In the genomic region with DNA sequence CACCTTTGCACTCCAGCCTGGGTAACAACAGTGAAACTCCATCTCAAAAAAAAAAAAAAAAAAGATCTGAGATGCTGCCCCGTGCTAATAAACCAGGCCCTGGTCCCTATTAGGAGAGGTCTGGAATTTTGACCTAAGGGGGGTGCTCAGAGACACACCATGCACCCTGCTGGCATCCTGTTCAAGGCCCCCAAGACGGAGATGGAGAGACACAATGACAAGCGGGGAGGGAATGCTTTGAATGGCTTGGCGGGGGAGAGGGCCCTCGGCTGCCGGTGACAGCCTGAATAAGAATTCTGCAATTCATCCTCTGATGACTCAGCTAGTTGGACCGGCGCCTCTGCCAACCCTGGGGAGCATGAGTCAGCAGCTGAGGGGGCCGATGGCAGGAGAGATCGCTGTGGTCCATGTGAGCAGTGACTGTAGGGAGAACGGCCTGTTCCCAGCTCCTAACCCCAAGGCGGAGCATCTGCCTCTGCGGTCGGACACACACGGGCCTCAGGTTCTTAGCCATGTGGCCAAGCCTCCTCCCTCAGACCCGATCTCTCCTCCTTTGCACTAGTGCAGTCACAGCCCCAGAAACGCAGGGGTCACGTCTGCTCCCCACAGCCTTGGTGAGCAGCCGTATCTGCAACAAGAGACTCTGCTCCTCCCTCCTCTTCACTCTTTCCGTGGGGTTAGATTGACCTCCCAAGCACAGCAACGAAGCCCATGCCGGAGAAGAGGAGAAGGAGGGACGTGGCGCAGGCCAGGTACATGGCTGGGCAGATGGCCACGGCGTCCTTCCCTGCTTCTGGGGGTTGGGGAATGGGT, we compare ENCODE assay signal across 1 cellular context.
TF ChIP-seq lines count a peak whose summit lies in the region.

No MANE protein-coding gene starts in this region.

TF ChIP-seq in HepG2, 621 proteins besides CTCF, POLR2A, EP300 and RAD21 (continued from another document and continues in another):
- TF ChIP-seq ZNF318 (CRISPR knock-in tag; IDR thresholded peaks at IDR 0.05) (no peak), ZNF224 (CRISPR knock-in tag; IDR thresholded peaks at IDR 0.05) (no peak), ZNF772 (CRISPR knock-in tag; IDR thresholded peaks at IDR 0.05) (no peak), SMARCC2 (IDR thresholded peaks at IDR 0.05) (no peak), ZFY (CRISPR knock-in tag; IDR thresholded peaks at IDR 0.05) (peak; percentile 72), MIER3 (CRISPR knock-in tag; IDR thresholded peaks at IDR 0.05; ENCODE audit: borderline replicate concordance) (peak; percentile 50; the same call in 1 of the 2 replicates), ZNF234 (CRISPR knock-in tag; conservative IDR thresholded peaks at IDR 0.05) (no peak), HMGXB4 (CRISPR knock-in tag; IDR thresholded peaks at IDR 0.05; ENCODE audit: borderline replicate concordance in 1 of 2, low read depth in 1 of 2) (peak in 1 of 2 experiments; percentile 36; a peak in 1 of 4 replicates), PAX8 (CRISPR knock-in tag; IDR thresholded peaks at IDR 0.05; ENCODE audit: borderline replicate concordance) (no peak), ZMAT5 (CRISPR knock-in tag; IDR thresholded peaks at IDR 0.05; ENCODE audit: borderline replicate concordance, low read depth) (no peak), MAF1 (CRISPR knock-in tag; IDR thresholded peaks at IDR 0.05; ENCODE audit: borderline replicate concordance) (no peak), NR0B2 (CRISPR knock-in tag; IDR thresholded peaks at IDR 0.05) (no peak), AHR (CRISPR knock-in tag; IDR thresholded peaks at IDR 0.05) (no peak), KLF13 (CRISPR knock-in tag; IDR thresholded peaks at IDR 0.05) (no peak), ZNF777 (CRISPR knock-in tag; IDR thresholded peaks at IDR 0.05) (no peak), ZNF326 (CRISPR knock-in tag; IDR thresholded peaks at IDR 0.05; ENCODE audit: borderline replicate concordance) (no peak), ZNF12 (CRISPR knock-in tag; IDR thresholded peaks at IDR 0.05) (no peak), IRX3 (CRISPR knock-in tag; IDR thresholded peaks at IDR 0.05; ENCODE audit: borderline replicate concordance, low read depth) (no peak), PLRG1 (conservative IDR thresholded peaks at IDR 0.05) (no peak), NFKB2 (CRISPR knock-in tag; IDR thresholded peaks at IDR 0.05; ENCODE audit: borderline replicate concordance) (no peak), ZFP36L1 (CRISPR knock-in tag; IDR thresholded peaks at IDR 0.05) (peak; percentile 42; the same call in 1 of the 2 replicates), ARHGAP35 (CRISPR knock-in tag; IDR thresholded peaks at IDR 0.05; ENCODE audit: borderline replicate concordance) (no peak), ZNF264 (CRISPR knock-in tag; IDR thresholded peaks at IDR 0.05) (0 out of 2 replicates have a peak, but pooled peaks have one; percentile 35), ZNF256 (CRISPR knock-in tag; conservative IDR thresholded peaks at IDR 0.05) (no peak), ZFX (CRISPR knock-in tag; IDR thresholded peaks at IDR 0.05; ENCODE audit: low read depth) (peak; percentile 75), REL (CRISPR knock-in tag; conservative IDR thresholded peaks at IDR 0.05) (no peak), RBFOX2 (IDR thresholded peaks at IDR 0.05; ENCODE audit: low read depth, low read length) (no peak), NAIF1 (CRISPR knock-in tag; IDR thresholded peaks at IDR 0.05; ENCODE audit: borderline replicate concordance) (no peak), ZNF292 (CRISPR knock-in tag; IDR thresholded peaks at IDR 0.05; ENCODE audit: borderline replicate concordance, low read depth) (peak; percentile 78; the same call in 1 of the 2 replicates), SMC3 (IDR thresholded peaks at IDR 0.05; ENCODE audit: low read length) (no peak)
- TF ChIP-seq, protein P1, sequence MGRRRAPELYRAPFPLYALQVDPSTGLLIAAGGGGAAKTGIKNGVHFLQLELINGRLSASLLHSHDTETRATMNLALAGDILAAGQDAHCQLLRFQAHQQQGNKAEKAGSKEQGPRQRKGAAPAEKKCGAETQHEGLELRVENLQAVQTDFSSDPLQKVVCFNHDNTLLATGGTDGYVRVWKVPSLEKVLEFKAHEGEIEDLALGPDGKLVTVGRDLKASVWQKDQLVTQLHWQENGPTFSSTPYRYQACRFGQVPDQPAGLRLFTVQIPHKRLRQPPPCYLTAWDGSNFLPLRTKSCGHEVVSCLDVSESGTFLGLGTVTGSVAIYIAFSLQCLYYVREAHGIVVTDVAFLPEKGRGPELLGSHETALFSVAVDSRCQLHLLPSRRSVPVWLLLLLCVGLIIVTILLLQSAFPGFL (CRISPR knock-in tag; IDR thresholded peaks at IDR 0.05): no peak
- TF ChIP-seq, protein P2, sequence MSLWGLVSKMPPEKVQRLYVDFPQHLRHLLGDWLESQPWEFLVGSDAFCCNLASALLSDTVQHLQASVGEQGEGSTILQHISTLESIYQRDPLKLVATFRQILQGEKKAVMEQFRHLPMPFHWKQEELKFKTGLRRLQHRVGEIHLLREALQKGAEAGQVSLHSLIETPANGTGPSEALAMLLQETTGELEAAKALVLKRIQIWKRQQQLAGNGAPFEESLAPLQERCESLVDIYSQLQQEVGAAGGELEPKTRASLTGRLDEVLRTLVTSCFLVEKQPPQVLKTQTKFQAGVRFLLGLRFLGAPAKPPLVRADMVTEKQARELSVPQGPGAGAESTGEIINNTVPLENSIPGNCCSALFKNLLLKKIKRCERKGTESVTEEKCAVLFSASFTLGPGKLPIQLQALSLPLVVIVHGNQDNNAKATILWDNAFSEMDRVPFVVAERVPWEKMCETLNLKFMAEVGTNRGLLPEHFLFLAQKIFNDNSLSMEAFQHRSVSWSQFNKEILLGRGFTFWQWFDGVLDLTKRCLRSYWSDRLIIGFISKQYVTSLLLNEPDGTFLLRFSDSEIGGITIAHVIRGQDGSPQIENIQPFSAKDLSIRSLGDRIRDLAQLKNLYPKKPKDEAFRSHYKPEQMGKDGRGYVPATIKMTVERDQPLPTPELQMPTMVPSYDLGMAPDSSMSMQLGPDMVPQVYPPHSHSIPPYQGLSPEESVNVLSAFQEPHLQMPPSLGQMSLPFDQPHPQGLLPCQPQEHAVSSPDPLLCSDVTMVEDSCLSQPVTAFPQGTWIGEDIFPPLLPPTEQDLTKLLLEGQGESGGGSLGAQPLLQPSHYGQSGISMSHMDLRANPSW (CRISPR knock-in tag; IDR thresholded peaks at IDR 0.05; ENCODE audit: borderline replicate concordance): no peak
- TF ChIP-seq, protein P3, sequence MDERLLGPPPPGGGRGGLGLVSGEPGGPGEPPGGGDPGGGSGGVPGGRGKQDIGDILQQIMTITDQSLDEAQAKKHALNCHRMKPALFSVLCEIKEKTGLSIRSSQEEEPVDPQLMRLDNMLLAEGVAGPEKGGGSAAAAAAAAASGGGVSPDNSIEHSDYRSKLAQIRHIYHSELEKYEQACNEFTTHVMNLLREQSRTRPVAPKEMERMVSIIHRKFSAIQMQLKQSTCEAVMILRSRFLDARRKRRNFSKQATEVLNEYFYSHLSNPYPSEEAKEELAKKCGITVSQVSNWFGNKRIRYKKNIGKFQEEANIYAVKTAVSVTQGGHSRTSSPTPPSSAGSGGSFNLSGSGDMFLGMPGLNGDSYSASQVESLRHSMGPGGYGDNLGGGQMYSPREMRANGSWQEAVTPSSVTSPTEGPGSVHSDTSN (CRISPR knock-in tag; IDR thresholded peaks at IDR 0.05): no peak
- TF ChIP-seq, protein P4, sequence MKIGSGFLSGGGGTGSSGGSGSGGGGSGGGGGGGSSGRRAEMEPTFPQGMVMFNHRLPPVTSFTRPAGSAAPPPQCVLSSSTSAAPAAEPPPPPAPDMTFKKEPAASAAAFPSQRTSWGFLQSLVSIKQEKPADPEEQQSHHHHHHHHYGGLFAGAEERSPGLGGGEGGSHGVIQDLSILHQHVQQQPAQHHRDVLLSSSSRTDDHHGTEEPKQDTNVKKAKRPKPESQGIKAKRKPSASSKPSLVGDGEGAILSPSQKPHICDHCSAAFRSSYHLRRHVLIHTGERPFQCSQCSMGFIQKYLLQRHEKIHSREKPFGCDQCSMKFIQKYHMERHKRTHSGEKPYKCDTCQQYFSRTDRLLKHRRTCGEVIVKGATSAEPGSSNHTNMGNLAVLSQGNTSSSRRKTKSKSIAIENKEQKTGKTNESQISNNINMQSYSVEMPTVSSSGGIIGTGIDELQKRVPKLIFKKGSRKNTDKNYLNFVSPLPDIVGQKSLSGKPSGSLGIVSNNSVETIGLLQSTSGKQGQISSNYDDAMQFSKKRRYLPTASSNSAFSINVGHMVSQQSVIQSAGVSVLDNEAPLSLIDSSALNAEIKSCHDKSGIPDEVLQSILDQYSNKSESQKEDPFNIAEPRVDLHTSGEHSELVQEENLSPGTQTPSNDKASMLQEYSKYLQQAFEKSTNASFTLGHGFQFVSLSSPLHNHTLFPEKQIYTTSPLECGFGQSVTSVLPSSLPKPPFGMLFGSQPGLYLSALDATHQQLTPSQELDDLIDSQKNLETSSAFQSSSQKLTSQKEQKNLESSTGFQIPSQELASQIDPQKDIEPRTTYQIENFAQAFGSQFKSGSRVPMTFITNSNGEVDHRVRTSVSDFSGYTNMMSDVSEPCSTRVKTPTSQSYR (CRISPR knock-in tag; IDR thresholded peaks at IDR 0.05; ENCODE audit: borderline replicate concordance): peak; percentile 6; the same call in 1 of the 2 replicates
- TF ChIP-seq, protein P5, sequence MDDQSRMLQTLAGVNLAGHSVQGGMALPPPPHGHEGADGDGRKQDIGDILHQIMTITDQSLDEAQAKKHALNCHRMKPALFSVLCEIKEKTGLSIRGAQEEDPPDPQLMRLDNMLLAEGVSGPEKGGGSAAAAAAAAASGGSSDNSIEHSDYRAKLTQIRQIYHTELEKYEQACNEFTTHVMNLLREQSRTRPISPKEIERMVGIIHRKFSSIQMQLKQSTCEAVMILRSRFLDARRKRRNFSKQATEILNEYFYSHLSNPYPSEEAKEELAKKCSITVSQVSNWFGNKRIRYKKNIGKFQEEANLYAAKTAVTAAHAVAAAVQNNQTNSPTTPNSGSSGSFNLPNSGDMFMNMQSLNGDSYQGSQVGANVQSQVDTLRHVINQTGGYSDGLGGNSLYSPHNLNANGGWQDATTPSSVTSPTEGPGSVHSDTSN (CRISPR knock-in tag; IDR thresholded peaks at IDR 0.05; ENCODE audit: borderline replicate concordance): no peak
